In genomic region chr1:166390406-166390805, GRCh38 we compare ENCODE assay signal across 21 cellular contexts.
DNase-seq lines count a peak whose midpoint lies in the region; ATAC-seq, FAIRE-seq and TF ChIP-seq lines count a peak whose summit lies in the region.
"Had no signal": no experiment of that assay in that cellular context is flagged by ENCODE, and none has a peak within 500 bp of the region (broad histone marks: within the 10 kb centered on the region; RNA-seq: fewer than 3 reads in every experiment).

No MANE protein-coding gene starts in this region.

- ATAC-seq in HG03039 (IDR thresholded peaks at IDR 0.05; ENCODE audit: unreplicated experiment) = no peak
- ATAC-seq: HCT116 had no signal

- H3K36me3 ChIP-seq in BE2C (no peaks in the 10 kb centered on the region), bronchial epithelial cell (ENCODE audit: control insufficient read depth, insufficient read depth, low read length) (no peaks in the 10 kb centered on the region), WERI-Rb-1 (no peaks in the 10 kb centered on the region)
- H3K36me3 ChIP-seq: BLaER1 had no signal

- TF ChIP-seq CTCF in BE2C (IDR thresholded peaks at IDR 0.05; ENCODE audit: low read depth, low read length) = no peak
- TF ChIP-seq CTCF in bronchial epithelial cell (IDR thresholded peaks at IDR 0.05; ENCODE audit: insufficient read depth, low read length, severe bottlenecking) = no peak
- TF ChIP-seq CTCF in WERI-Rb-1 (IDR thresholded peaks at IDR 0.05; ENCODE audit: low read depth, low read length) = no peak

- H3K27me3 ChIP-seq in BE2C (no peaks in the 10 kb centered on the region), bronchial epithelial cell (ENCODE audit: control insufficient read depth, insufficient read depth, low read length) (no peaks in the 10 kb centered on the region), WERI-Rb-1 (ENCODE audit: insufficient read depth, low read depth, severe bottlenecking) (peaks cover 10% of the 10 kb centered on the region)
- H3K27me3 ChIP-seq: BLaER1 had no signal

- peak; percentile 7 for FAIRE-seq in bronchial epithelial cell (lab: Jason Lieb, UNC)
- FAIRE-seq: GM18507, H1 had no signal

- in situ Hi-C loops in G401 (cut with HindIII; ENCODE audit: low sequenced_read_pairs) = no loop called here

- H3K27ac ChIP-seq in WERI-Rb-1 = no peak overlapping the region
- H3K27ac ChIP-seq: BLaER1 had no signal

- H3K4me1 ChIP-seq in BE2C = no peaks in the 10 kb centered on the region
- H3K4me1 ChIP-seq: BLaER1 had no signal

- DNase-seq in BE2C = peak; percentile 42
- DNase-seq in G401 (ENCODE audit: low spot score) = peak; percentile 8
- DNase-seq in NCI-H524 treated with DMSO at 0.1 percent for 48 hours (lab: John Stamatoyannopoulos, UW) = peak; percentile 46
- no peak for DNase-seq in bronchial epithelial cell (ENCODE audit: low read depth)
- no peak for DNase-seq in RKO (ENCODE audit: low spot score)
- no peak for DNase-seq in GOT3 (lab: John Stamatoyannopoulos, UW)
- DNase-seq in WERI-Rb-1 = no peak
- DNase-seq: CD4-positive, alpha-beta T cell; COR-L47; DND-41; GDM1; NCI-H187; NCI-H510A; OCI-M1; RPMI8226; SHP77 had no signal

- H3K4me3 ChIP-seq in BE2C (ENCODE audit: low read depth, low read length) (no peak overlapping the region), bronchial epithelial cell (ENCODE audit: low read depth, low read length) (no peak overlapping the region), WERI-Rb-1 (ENCODE audit: low read depth, low read length) (no peak overlapping the region)
- H3K4me3 ChIP-seq: BLaER1 had no signal

- no peaks in the 10 kb centered on the region for H3K9me3 ChIP-seq in BE2C
- no peaks in the 10 kb centered on the region for H3K9me3 ChIP-seq in WERI-Rb-1 (ENCODE audit: severe bottlenecking)
- H3K9me3 ChIP-seq: BLaER1 had no signal

Comparison
In these comparisons a context has a peak if more than half of its experiments do, and no peak if none do; other contexts are left out.
1. DNase-seq: peak in BE2C (single experiment), G401 (single experiment) and NCI-H524 treated with DMSO at 0.1 percent for 48 hours (single experiment); none in bronchial epithelial cell (single experiment), RKO (single experiment), GOT3 (single experiment) and WERI-Rb-1 (single experiment).